ENCODE assay signal across 8 cellular contexts in genomic region chr3:154324919-154325318, GRCh38. TPM values are rescaled to one million over a fixed set of nuclear protein-coding genes. Genes with fewer than 3 reads are reported as not detected.
A peak's percentile ranks its signal among the peaks of the same experiment; 100 is the strongest.
DNase-seq lines count a peak whose midpoint lies in the region; ATAC-seq and TF ChIP-seq lines count a peak whose summit lies in the region.

No MANE protein-coding gene starts in this region.

- peaks cover 14% of the 10 kb centered on the region for H3K36me3 Mint-ChIP-seq in activated CD4-positive, alpha-beta T cell treated with anti-CD3 and anti-CD28 coated beads for 36 hours (ENCODE audit: low read depth)

- no peak for TF ChIP-seq POLR2A in spleen (IDR thresholded peaks at IDR 0.05)

- 65% methylated on average over 3 of the region's 3 CpGs for WGBS in hepatocyte (ENCODE audit: low lambda C conversion rate, missing lambda C conversion rate)
- 84 to 88% (median 86%) methylated on average over 3 of the region's 3 CpGs for WGBS in spleen, 5 donors

- H3K79me2 ChIP-seq in hepatocyte, result peaks cover 38% of the 10 kb centered on the region

- H4K20me1 ChIP-seq in hepatocyte (ENCODE audit: insufficient read depth, poor library complexity, severe bottlenecking), result peaks cover 18% of the 10 kb centered on the region

- no peak for ATAC-seq in activated CD4-positive, alpha-beta T cell treated with anti-CD3 and anti-CD28 coated beads for 36 hours
- no peak for ATAC-seq in GM19397 (IDR thresholded peaks at IDR 0.05; ENCODE audit: unreplicated experiment)

- peaks cover 25% of the 10 kb centered on the region for H3K4me1 Mint-ChIP-seq in activated CD4-positive, alpha-beta T cell treated with anti-CD3 and anti-CD28 coated beads for 36 hours

- peak overlapping the region; percentile 68 for H3K4me3 ChIP-seq in hepatocyte
- H3K4me3 ChIP-seq in spleen, result peak overlapping the region in 7 of 8 donors; percentile 61 to 79 (median 69)

- H3K36me3 ChIP-seq in hepatocyte (replicated peaks; ENCODE audit: insufficient read depth, low read depth) (no peaks in the 10 kb centered on the region), spleen (no peaks in the 10 kb centered on the region)

- H2AFZ ChIP-seq in hepatocyte, result peak overlapping the region; percentile 83

- H3K4me1 ChIP-seq in hepatocyte (ENCODE audit: insufficient read depth), result peaks cover 20% of the 10 kb centered on the region
- peaks cover 31 to 46% (median 42%) of the 10 kb centered on the region in 6 donors for H3K4me1 ChIP-seq in spleen

- DNase-seq in activated CD4-positive, alpha-beta T cell treated with anti-CD3 and anti-CD28 coated beads for 36 hours, result no peak
- no peak for DNase-seq in activated CD4-positive, alpha-beta T cell treated with anti-CD3 and anti-CD28 coated beads, Interleukin-2, amount 50 U/mL, for 4 hours
- DNase-seq in hepatocyte (ENCODE audit: low spot score), result peak; percentile 28
- DNase-seq in spleen, result no peak
- no peak for DNase-seq in SKM-1 (lab: John Stamatoyannopoulos, UW; ENCODE audit: unreplicated experiment)
- no peak for DNase-seq in NOMO-1 treated with DMSO at 0.1 percent for 48 hours (lab: John Stamatoyannopoulos, UW; ENCODE audit: unreplicated experiment)

- CTCF ChIA-PET in activated CD4-positive, alpha-beta T cell treated with anti-CD3 and anti-CD28 coated beads for 36 hours (lab: Charles Lee), result interaction anchor here (0.7 to 0.9 kb wide), 2 partner anchors 10 to 178 kb away, joined by 3 read pairs; no protein-coding TSS in a partner anchor

- no peak for TF ChIP-seq CTCF in VCaP (conservative IDR thresholded peaks at IDR 0.05)
- TF ChIP-seq CTCF in hepatocyte (IDR thresholded peaks at IDR 0.05; ENCODE audit: poor library complexity), result no peak
- no peak for TF ChIP-seq CTCF in spleen (IDR thresholded peaks at IDR 0.05 in 8 of 11, conservative IDR thresholded peaks at IDR 0.05 in 3 of 11)

- intact Hi-C loops in activated CD4-positive, alpha-beta T cell treated with anti-CD3 and anti-CD28 coated beads for 36 hours (cut with DNase I, micrococcal nuclease), result loop anchor here (1.0 to 5.0 kb wide), 6 partner anchors 204 to 1546 kb away; partner anchors contain the start of genes GMPS (in 2 of the 2), SLC33A1 (in 2 of the 2) and ARHGEF26 (in 1 of the 2)
- intact Hi-C loops in spleen (cut with DNase I; ENCODE audit: low total_unique reads), result no loop called here

- no peaks in the 10 kb centered on the region for H3K9me2 ChIP-seq in hepatocyte (replicated peaks; ENCODE audit: insufficient read depth)

- peak overlapping the region; percentile 73 for H3K4me2 ChIP-seq in hepatocyte

- H3K4me3 Mint-ChIP-seq in activated CD4-positive, alpha-beta T cell treated with anti-CD3 and anti-CD28 coated beads for 36 hours, result peak overlapping the region; percentile 85

- H3K27me3 ChIP-seq in hepatocyte (no peaks in the 10 kb centered on the region), spleen (replicated peaks in 1 of 7) (no peaks in the 10 kb centered on the region)

- no peaks in the 10 kb centered on the region for H3K9me3 ChIP-seq in hepatocyte (ENCODE audit: low read depth)
- H3K9me3 ChIP-seq in spleen, result no peaks in the 10 kb centered on the region

- H3K9me3 Mint-ChIP-seq in activated CD4-positive, alpha-beta T cell treated with anti-CD3 and anti-CD28 coated beads for 36 hours (ENCODE audit: low read depth), result no peaks in the 10 kb centered on the region

- peak overlapping the region; percentile 97 for H3K27ac Mint-ChIP-seq in activated CD4-positive, alpha-beta T cell treated with anti-CD3 and anti-CD28 coated beads for 36 hours

- POLR2A ChIA-PET in activated CD4-positive, alpha-beta T cell treated with anti-CD3 and anti-CD28 coated beads for 36 hours (lab: Charles Lee), result no interaction called here

- H3K27me3 Mint-ChIP-seq in activated CD4-positive, alpha-beta T cell treated with anti-CD3 and anti-CD28 coated beads for 36 hours, result no peaks in the 10 kb centered on the region

- H3K27ac ChIP-seq in VCaP, result peak overlapping the region; percentile 89
- H3K27ac ChIP-seq in hepatocyte, result peak overlapping the region; percentile 98
- peak overlapping the region; percentile 36 to 97 (median 97) for H3K27ac ChIP-seq in spleen

RNA-seq across cellular contexts. Expression of gene DHX36, which starts 0.6 kb away (rescaled TPM):
- 10 to 100 TPM; 56.3 to 74.6 TPM for total RNA-seq in activated CD4-positive, alpha-beta T cell treated with anti-CD3 and anti-CD28 coated beads for 36 hours
- total RNA-seq in hepatocyte (52.4 and 60.9 TPM in 2 replicates), spleen (100 to 1,000 TPM in 1 of 7 donors, 10 to 100 TPM in 6; 55.2 to 106 (median 81.9) TPM)
- polyA plus RNA-seq in hepatocyte (29.6 and 33.9 TPM in 2 replicates), spleen (10 to 100 TPM; 27.4 to 32.0 (median 31.8) TPM)
